9 cellular contexts compared by ENCODE assay signal in the genomic region with DNA sequence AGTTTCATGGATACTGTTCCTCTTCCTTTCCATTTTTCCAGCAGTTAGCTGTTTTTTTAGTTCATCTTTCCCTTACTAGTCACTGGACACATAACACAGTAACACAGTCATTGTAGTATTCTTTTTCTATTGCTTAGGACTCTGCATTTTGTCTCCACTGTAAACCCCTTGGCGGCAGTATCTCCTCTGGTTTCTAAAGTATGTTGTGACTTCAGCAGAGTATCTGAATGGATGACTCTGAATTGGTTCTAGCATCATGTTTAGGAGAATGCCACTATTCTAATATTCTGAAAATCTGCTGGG. TPM values are rescaled to one million over a fixed set of nuclear protein-coding genes. Genes with fewer than 3 reads are reported as not detected.
DNase-seq lines count a peak whose midpoint lies in the region; ATAC-seq and TF ChIP-seq lines count a peak whose summit lies in the region.
"Had no signal": no experiment of that assay in that cellular context is flagged by ENCODE, and none has a peak within 500 bp of the region (broad histone marks: within the 10 kb centered on the region; RNA-seq: fewer than 3 reads in every experiment).

No MANE protein-coding gene starts in this region.

- H2AFZ ChIP-seq in OCI-LY1 (ENCODE audit: low read length): no peak overlapping the region

- no peaks in the 10 kb centered on the region for H3K9me3 ChIP-seq in BLaER1 treated with 17β-estradiol and CSF1 and Interleukin-3, amounts not matched to agents 10 nM and 100 nM (replicated peaks in 1 of 11)
- H3K9me3 ChIP-seq in OCI-LY1 (ENCODE audit: low read length): no peaks in the 10 kb centered on the region
- H3K9me3 ChIP-seq: vagina had no signal

- peaks cover 0 to 28% (median 5%) of the 10 kb centered on the region in 11 experiments; a peak in 7 of 22 replicates for H3K36me3 ChIP-seq in BLaER1 treated with 17β-estradiol and CSF1 and Interleukin-3, amounts not matched to agents 10 nM and 100 nM
- peaks cover 20% of the 10 kb centered on the region; the same call in 1 of the 2 replicates for H3K36me3 ChIP-seq in OCI-LY1 (ENCODE audit: insufficient read depth, low read length)
- H3K36me3 ChIP-seq: vagina had no signal

- H3K4me1 ChIP-seq in BLaER1 treated with 17β-estradiol and CSF1 and Interleukin-3, amounts not matched to agents 10 nM and 100 nM: peaks cover 37 to 62% (median 52%) of the 10 kb centered on the region in 10 experiments
- H3K4me1 ChIP-seq in OCI-LY1 (ENCODE audit: insufficient read depth, low read length, severe bottlenecking): peaks cover 44% of the 10 kb centered on the region

- DNase-seq in fibroblast of peridontal ligament (ENCODE audit: extremely low read depth) (peak; percentile 41), ureter (ENCODE audit: low spot score) (no peak), NOMO-1 (lab: John Stamatoyannopoulos, UW; ENCODE audit: unreplicated experiment in 2 of 2) (no peak), pons (ENCODE audit: low spot score) (no peak)

- peak overlapping the region in 9 of 11 experiments; percentile 83 to 97 (median 92); a peak in 16 of 22 replicates for H3K9ac ChIP-seq in BLaER1 treated with 17β-estradiol and CSF1 and Interleukin-3, amounts not matched to agents 10 nM and 100 nM
- peak overlapping the region; percentile 92 for H3K9ac ChIP-seq in OCI-LY1 (ENCODE audit: low read length)

- H3K27ac ChIP-seq in BLaER1 treated with 17β-estradiol and CSF1 and Interleukin-3, amounts not matched to agents 10 nM and 100 nM: 0 out of 22 replicates have a peak overlapping the region, but pooled peaks of 1 of the 11 experiments have one; percentile 97
- no peak overlapping the region for H3K27ac ChIP-seq in OCI-LY1 (ENCODE audit: low read depth, low read length, poor library complexity, severe bottlenecking)
- H3K27ac ChIP-seq: vagina had no signal

- peak overlapping the region in 7 of 10 experiments; percentile 69 to 86 (median 79); a peak in 9 of 20 replicates for H3K4me3 ChIP-seq in BLaER1 treated with 17β-estradiol and CSF1 and Interleukin-3, amounts not matched to agents 10 nM and 100 nM
- H3K4me3 ChIP-seq in OCI-LY1 (ENCODE audit: low read depth, low read length, poor library complexity, severe bottlenecking): peak overlapping the region; percentile 87
- H3K4me3 ChIP-seq: vagina had no signal

- peaks cover 0 to 12% (median 0%) of the 10 kb centered on the region in 11 experiments; a peak in 4 of 22 replicates for H4K20me1 ChIP-seq in BLaER1 treated with 17β-estradiol and CSF1 and Interleukin-3, amounts not matched to agents 10 nM and 100 nM
- no peaks in the 10 kb centered on the region for H4K20me1 ChIP-seq in OCI-LY1 (ENCODE audit: insufficient read depth, low read length)

- no peaks in the 10 kb centered on the region for H3F3A ChIP-seq in OCI-LY1 (ENCODE audit: insufficient read depth, low read length)

- no peaks in the 10 kb centered on the region for H3K9me2 ChIP-seq in OCI-LY1 (ENCODE audit: low read depth, low read length)

- peaks cover 66% of the 10 kb centered on the region for H3K79me2 ChIP-seq in OCI-LY1 (ENCODE audit: insufficient read depth, low read length)

- TF ChIP-seq CTCF in OCI-LY1 (IDR thresholded peaks at IDR 0.05; ENCODE audit: low read length): peak; percentile 54

- H3K4me2 ChIP-seq in BLaER1 treated with 17β-estradiol and CSF1 and Interleukin-3, amounts not matched to agents 10 nM and 100 nM: peak overlapping the region; percentile 77 to 89 (median 82); a peak in 21 of 22 replicates
- H3K4me2 ChIP-seq in OCI-LY1 (ENCODE audit: low read length): peak overlapping the region; percentile 89

- H3K27me3 ChIP-seq in BLaER1 treated with 17β-estradiol and CSF1 and Interleukin-3, amounts not matched to agents 10 nM and 100 nM: no peaks in the 10 kb centered on the region
- no peaks in the 10 kb centered on the region for H3K27me3 ChIP-seq in OCI-LY1 (ENCODE audit: insufficient read depth, low read length)
- H3K27me3 ChIP-seq: vagina had no signal

- ATAC-seq in GM19468 (IDR thresholded peaks at IDR 0.05; ENCODE audit: extremely low read depth, unreplicated experiment) (peak; percentile 20), HG02970 (IDR thresholded peaks at IDR 0.05; ENCODE audit: low FRiP score, unreplicated experiment) (no peak)

RNA-seq across cellular contexts. Expression of gene CDC7, which starts 2.2 kb away (rescaled TPM):
- total RNA-seq in ureter: 4.9 TPM
